In the genomic region with DNA sequence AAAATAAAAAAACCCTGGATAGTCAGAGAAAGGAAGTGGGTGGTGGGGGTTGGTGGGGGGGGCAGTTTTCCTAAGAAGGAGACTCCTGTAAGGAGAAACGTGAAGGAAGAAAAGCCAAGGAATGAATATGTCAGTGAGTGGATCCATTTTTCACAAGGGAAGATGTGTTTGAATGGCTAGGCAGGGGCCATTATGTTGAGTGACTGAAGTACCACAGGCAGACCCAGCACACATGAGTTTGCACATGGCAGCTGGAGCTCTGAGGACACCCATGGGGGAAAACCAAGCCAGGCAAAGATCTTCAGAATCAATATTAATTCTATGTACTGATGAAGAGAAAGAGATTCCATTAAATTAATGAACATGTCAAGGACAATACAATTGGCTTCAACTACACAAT, we compare ENCODE assay signal across 29 cellular contexts.
DNase-seq lines count a peak whose midpoint lies in the region; ATAC-seq and TF ChIP-seq lines count a peak whose summit lies in the region.
"Had no signal": no experiment of that assay in that cellular context is flagged by ENCODE, and none has a peak within 500 bp of the region (broad histone marks: within the 10 kb centered on the region; RNA-seq: fewer than 3 reads in every experiment).

No MANE protein-coding gene starts in this region.

- H3K4me1 Mint-ChIP-seq in CD8-positive, alpha-beta memory T cell = peaks cover 43 to 81% (median 74%) of the 10 kb centered on the region in 3 donors
- peaks cover 26% of the 10 kb centered on the region for H3K4me1 Mint-ChIP-seq in T-helper 17 cell
- H3K4me1 Mint-ChIP-seq in effector memory CD8-positive, alpha-beta T cell (ENCODE audit: low read depth in 2 of 2) = peaks cover 13 to 48% of the 10 kb centered on the region in 2 donors
- H3K4me1 Mint-ChIP-seq in osteocyte (ENCODE audit: unreplicated experiment) = peaks cover 6% of the 10 kb centered on the region

- peaks cover 98% of the 10 kb centered on the region for H3F3A ChIP-seq in GM23248 (ENCODE audit: insufficient read depth)

- H3K4me3 ChIP-seq in CD8-positive, alpha-beta memory T cell (ENCODE audit: low read length) = no peak overlapping the region
- no peak overlapping the region for H3K4me3 ChIP-seq in GM23248
- H3K4me3 ChIP-seq in left ventricle myocardium inferior = no peak overlapping the region
- H3K4me3 ChIP-seq: MG63, neural progenitor cell, skin epidermis, suprapubic skin, upper lobe of left lung had no signal

- peak overlapping the region in 7 of 8 donors; percentile 12 to 81 (median 77) for H3K27ac Mint-ChIP-seq in CD8-positive, alpha-beta memory T cell
- H3K27ac Mint-ChIP-seq in T-helper 17 cell = peak overlapping the region; percentile 98
- peak overlapping the region; percentile 54 to 62 for H3K27ac Mint-ChIP-seq in effector memory CD8-positive, alpha-beta T cell
- H3K27ac Mint-ChIP-seq in osteocyte (ENCODE audit: unreplicated experiment) = no peak overlapping the region
- H3K27ac Mint-ChIP-seq: neural progenitor cell had no signal

- H3K36me3 ChIP-seq in CD8-positive, alpha-beta memory T cell (ENCODE audit: insufficient read depth, low read length) = peaks cover 55% of the 10 kb centered on the region
- peaks cover 91% of the 10 kb centered on the region for H3K36me3 ChIP-seq in GM23248 (ENCODE audit: low read depth)
- peaks cover 5% of the 10 kb centered on the region for H3K36me3 ChIP-seq in left ventricle myocardium inferior
- H3K36me3 ChIP-seq: neural progenitor cell, WERI-Rb-1 had no signal

- H3K4me2 ChIP-seq in GM23248 (ENCODE audit: unreplicated experiment) = no peak overlapping the region
- H3K4me2 ChIP-seq: KMS-11, neural progenitor cell had no signal

- H3K27me3 ChIP-seq in CD8-positive, alpha-beta memory T cell (ENCODE audit: insufficient read depth, low read length, poor library complexity, severe bottlenecking) = no peaks in the 10 kb centered on the region
- H3K27me3 ChIP-seq in GM23248 (replicated peaks; ENCODE audit: insufficient read depth) (no peaks in the 10 kb centered on the region), left ventricle myocardium inferior (ENCODE audit: low read depth) (no peaks in the 10 kb centered on the region)
- H3K27me3 ChIP-seq: MG63, neural progenitor cell, suprapubic skin, upper lobe of left lung had no signal

- no peaks in the 10 kb centered on the region for H3K9me2 ChIP-seq in GM23248 (ENCODE audit: insufficient read depth)

- H3K9me3 Mint-ChIP-seq in CD8-positive, alpha-beta memory T cell = peaks cover 2 to 10% (median 3%) of the 10 kb centered on the region in 5 donors
- no peaks in the 10 kb centered on the region for H3K9me3 Mint-ChIP-seq in effector memory CD8-positive, alpha-beta T cell
- H3K9me3 Mint-ChIP-seq in osteocyte (ENCODE audit: unreplicated experiment) = peaks cover 10% of the 10 kb centered on the region

- in situ Hi-C loops in GM23248 (cut with MboI) = no loop called here

- CTCF ChIA-PET in CD8-positive, alpha-beta memory T cell (lab: Charles Lee) = no interaction called here

- intact Hi-C loops in left ventricle myocardium inferior (cut with micrococcal nuclease) = no loop called here

- no peak overlapping the region for H2AFZ ChIP-seq in GM23248
- H2AFZ ChIP-seq: neural progenitor cell, parathyroid adenoma had no signal

- peak; percentile 9 for ATAC-seq in T-helper 17 cell
- no peak for ATAC-seq in effector memory CD8-positive, alpha-beta T cell (replicated peaks)
- ATAC-seq: esophagus mucosa, left lobe of liver had no signal

- H3K79me2 ChIP-seq in GM23248 (ENCODE audit: insufficient read depth) = peaks cover 97% of the 10 kb centered on the region
- H3K79me2 ChIP-seq: parathyroid adenoma had no signal

- H3K9me3 ChIP-seq in CD8-positive, alpha-beta memory T cell (ENCODE audit: low read length) = peaks cover 4% of the 10 kb centered on the region
- H3K9me3 ChIP-seq in GM23248 (ENCODE audit: low read depth) (no peaks in the 10 kb centered on the region), T-helper 17 cell (ENCODE audit: control insufficient read depth, low read length, poor library complexity, severe bottlenecking) (no peaks in the 10 kb centered on the region), left ventricle myocardium inferior (replicated peaks) (peaks cover 13% of the 10 kb centered on the region)
- H3K9me3 ChIP-seq: MG63, suprapubic skin, upper lobe of left lung had no signal

- TF ChIP-seq CTCF in left ventricle myocardium inferior (IDR thresholded peaks at IDR 0.05; ENCODE audit: borderline replicate concordance) (no peak), osteocyte (IDR thresholded peaks at IDR 0.05) (no peak)

- H3K4me3 Mint-ChIP-seq in CD8-positive, alpha-beta memory T cell = no peak overlapping the region
- H3K4me3 Mint-ChIP-seq in T-helper 17 cell (peak overlapping the region; percentile 15), osteocyte (ENCODE audit: unreplicated experiment) (no peak overlapping the region)
- H3K4me3 Mint-ChIP-seq in effector memory CD8-positive, alpha-beta T cell = no peak overlapping the region
- H3K4me3 Mint-ChIP-seq: neural progenitor cell had no signal

- peaks cover 59 to 100% (median 78%) of the 10 kb centered on the region in 3 donors for H3K36me3 Mint-ChIP-seq in CD8-positive, alpha-beta memory T cell
- H3K36me3 Mint-ChIP-seq in T-helper 17 cell (ENCODE audit: low read depth) = peaks cover 18% of the 10 kb centered on the region
- H3K36me3 Mint-ChIP-seq in effector memory CD8-positive, alpha-beta T cell (ENCODE audit: insufficient read depth) = peaks cover 82% of the 10 kb centered on the region
- H3K36me3 Mint-ChIP-seq in osteocyte (ENCODE audit: unreplicated experiment) = peaks cover 69% of the 10 kb centered on the region
- H3K36me3 Mint-ChIP-seq: neural progenitor cell had no signal

- no peaks in the 10 kb centered on the region for H3K27me3 Mint-ChIP-seq in CD8-positive, alpha-beta memory T cell
- no peaks in the 10 kb centered on the region for H3K27me3 Mint-ChIP-seq in T-helper 17 cell
- H3K27me3 Mint-ChIP-seq in effector memory CD8-positive, alpha-beta T cell = no peaks in the 10 kb centered on the region
- no peaks in the 10 kb centered on the region for H3K27me3 Mint-ChIP-seq in osteocyte (ENCODE audit: unreplicated experiment)

- WGBS in GM23248 (ENCODE audit: low coverage in 1 of 2, low lambda C conversion rate in 2 of 2, missing lambda C conversion rate in 2 of 2), 2 experiments = 87 to 100% methylated on average over 1 of the region's 1 CpG

- peaks cover 11% of the 10 kb centered on the region for H3K4me1 ChIP-seq in CD8-positive, alpha-beta memory T cell (ENCODE audit: insufficient read depth, low read length)
- H3K4me1 ChIP-seq in GM23248 (ENCODE audit: insufficient read depth) = peaks cover under 1% of the 10 kb centered on the region
- no peaks in the 10 kb centered on the region for H3K4me1 ChIP-seq in left ventricle myocardium inferior
- H3K4me1 ChIP-seq: neural progenitor cell, parathyroid adenoma, suprapubic skin had no signal

- no peak overlapping the region for H3K27ac ChIP-seq in CD8-positive, alpha-beta memory T cell (ENCODE audit: low read depth, low read length)
- H3K27ac ChIP-seq in GM23248 (peak overlapping the region; percentile 13), left ventricle myocardium inferior (replicated peaks) (no peak overlapping the region)
- H3K27ac ChIP-seq: C4-2B, KMS-11, neural progenitor cell, parathyroid adenoma, suprapubic skin, upper lobe of left lung, WERI-Rb-1 had no signal

- POLR2A ChIA-PET in CD8-positive, alpha-beta memory T cell (lab: Charles Lee) = no interaction called here

- H3K9ac ChIP-seq in GM23248 = no peak overlapping the region
- H3K9ac ChIP-seq: KMS-11, neural progenitor cell, parathyroid adenoma had no signal

- H4K20me1 ChIP-seq in GM23248 (ENCODE audit: insufficient read depth) = no peaks in the 10 kb centered on the region

- no peak for DNase-seq in CD8-positive, alpha-beta memory T cell
- no peak for DNase-seq in GM23248
- no peak for DNase-seq in T-helper 17 cell
- DNase-seq in effector memory CD8-positive, alpha-beta T cell = no peak
- DNase-seq in left ventricle myocardium inferior = no peak
- DNase-seq in osteocyte (ENCODE audit: extremely low spot score, unreplicated experiment) = no peak
- no peak for DNase-seq in NCI-H2107 (lab: John Stamatoyannopoulos, UW)
- DNase-seq: activated CD4-positive, alpha-beta T cell treated with anti-CD3 and anti-CD28 coated beads, Interleukin-2, amount 50 U/mL, for 1 hour; caudate nucleus; foreskin fibroblast; mesenchymal stem cell; MG63; NCI-H1105 treated with DMSO at 0.1 percent for 48 hours; NCI-H187 treated with DMSO at 0.1 percent for 48 hours; NCI-H226; NCI-H748 treated with DMSO at 0.1 percent for 48 hours; SIG-M5; stimulated activated naive CD4-positive, alpha-beta T cell treated with Interleukin-2 at 50 U/mL for 16 hours; T-helper 9 cell; upper lobe of left lung; WERI-Rb-1 had no signal
